Comparison of ENCODE assay signal across 1 cellular context in genomic region chr9:123691904-123692303, GRCh38.
TF ChIP-seq lines count a peak whose summit lies in the region.

No MANE protein-coding gene starts in this region.

TF ChIP-seq in K562, 482 proteins besides CTCF, POLR2A, EP300 and RAD21 (continued from another document):
- TF ChIP-seq, protein P1, sequence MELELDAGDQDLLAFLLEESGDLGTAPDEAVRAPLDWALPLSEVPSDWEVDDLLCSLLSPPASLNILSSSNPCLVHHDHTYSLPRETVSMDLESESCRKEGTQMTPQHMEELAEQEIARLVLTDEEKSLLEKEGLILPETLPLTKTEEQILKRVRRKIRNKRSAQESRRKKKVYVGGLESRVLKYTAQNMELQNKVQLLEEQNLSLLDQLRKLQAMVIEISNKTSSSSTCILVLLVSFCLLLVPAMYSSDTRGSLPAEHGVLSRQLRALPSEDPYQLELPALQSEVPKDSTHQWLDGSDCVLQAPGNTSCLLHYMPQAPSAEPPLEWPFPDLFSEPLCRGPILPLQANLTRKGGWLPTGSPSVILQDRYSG (tag; conservative IDR thresholded peaks at IDR 0.05; ENCODE audit: low read depth), result no peak
- TF ChIP-seq ZBTB8A (IDR thresholded peaks at IDR 0.05; ENCODE audit: partially characterized antibody) (no peak), CBX2 (IDR thresholded peaks at IDR 0.05; ENCODE audit: insufficient read depth, low read length, poor library complexity, severe bottlenecking) (no peak), CHD1 (IDR thresholded peaks at IDR 0.05; ENCODE audit: low read length) (no peak)
